Comparison of ENCODE assay signal across 1 cellular context in genomic region chr5:115795700-115796099, GRCh38.
TF ChIP-seq lines count a peak whose summit lies in the region.

No MANE protein-coding gene starts in this region.

TF ChIP-seq in WTC11, 78 proteins besides CTCF, POLR2A, EP300 and RAD21 (continued from another document):
- TF ChIP-seq STAT6 (CRISPR knock-in tag; conservative IDR thresholded peaks at IDR 0.05; ENCODE audit: low read depth) (no peak), GRHL2 (CRISPR knock-in tag; IDR thresholded peaks at IDR 0.05; ENCODE audit: insufficient replicate concordance, severe bottlenecking) (no peak), NFYB (CRISPR knock-in tag; conservative IDR thresholded peaks at IDR 0.05; ENCODE audit: low read depth) (no peak), FOXJ3 (CRISPR knock-in tag; IDR thresholded peaks at IDR 0.05; ENCODE audit: borderline replicate concordance) (no peak), FOXK1 (CRISPR knock-in tag; IDR thresholded peaks at IDR 0.05) (no peak), TCF7 (CRISPR knock-in tag; IDR thresholded peaks at IDR 0.05; ENCODE audit: low read depth) (no peak), ATF3 (CRISPR knock-in tag; conservative IDR thresholded peaks at IDR 0.05) (no peak), HMGXB4 (CRISPR knock-in tag; IDR thresholded peaks at IDR 0.05) (no peak), ETV6 (CRISPR knock-in tag; IDR thresholded peaks at IDR 0.05) (no peak), TP53 (CRISPR knock-in tag; IDR thresholded peaks at IDR 0.05) (no peak), PRRX2 (CRISPR knock-in tag; IDR thresholded peaks at IDR 0.05) (no peak), SMAD4 (CRISPR knock-in tag; IDR thresholded peaks at IDR 0.05) (no peak), SP1 (CRISPR knock-in tag; conservative IDR thresholded peaks at IDR 0.05) (no peak), ATF1 (CRISPR knock-in tag; IDR thresholded peaks at IDR 0.05) (no peak)
